Comparison of ENCODE assay signal across 8 cellular contexts in the genomic region with DNA sequence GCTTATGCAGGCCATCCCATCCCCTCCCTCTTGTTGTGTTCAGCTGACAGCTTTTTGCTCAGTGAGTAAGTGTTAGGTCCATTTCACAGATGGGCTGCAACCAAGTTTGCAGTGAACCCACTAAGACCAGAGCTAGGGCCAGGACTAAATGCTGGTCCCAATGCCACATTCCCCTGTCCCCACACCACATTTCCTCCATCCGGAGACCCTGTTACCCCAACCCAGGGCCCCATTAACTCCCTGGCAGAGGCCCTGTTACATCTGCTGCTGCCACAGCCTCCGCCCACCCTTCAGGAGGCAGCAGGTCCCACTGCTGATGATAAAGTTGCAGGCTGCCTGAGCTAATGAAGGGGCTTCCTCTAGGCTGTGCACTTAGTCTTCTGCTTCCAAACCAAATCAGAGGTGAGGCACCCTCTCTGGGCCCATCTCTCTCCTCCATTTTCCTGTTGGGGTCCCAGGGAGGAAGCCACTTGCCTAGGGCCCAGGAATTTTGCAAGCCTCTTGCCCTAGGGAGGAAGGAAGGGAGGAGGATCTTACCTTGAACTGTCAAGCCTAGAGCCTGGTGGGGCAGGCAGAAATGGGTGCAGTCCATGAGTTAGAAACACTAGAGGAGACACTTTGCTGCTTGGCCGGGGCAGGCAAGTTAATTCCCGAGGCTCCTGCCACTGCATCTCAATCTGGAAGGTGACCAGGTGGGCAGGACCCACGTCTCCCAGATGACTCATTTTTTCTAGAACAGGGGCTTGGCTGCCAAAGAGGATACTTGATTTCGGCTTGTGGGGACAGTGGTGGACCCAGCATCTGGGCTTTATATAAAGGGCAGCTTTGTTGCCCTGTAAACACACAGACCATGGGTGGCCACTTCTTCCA. TPM values are rescaled to one million over a fixed set of nuclear protein-coding genes. Genes with fewer than 3 reads are reported as not detected.
DNase-seq lines count a peak whose midpoint lies in the region; ATAC-seq, FAIRE-seq and TF ChIP-seq lines count a peak whose summit lies in the region.

No MANE protein-coding gene starts in this region.

- H3K9me3 ChIP-seq in BLaER1 (no peaks in the 10 kb centered on the region), IMR-90 (ENCODE audit: control insufficient read depth, insufficient read depth, low read length) (no peaks in the 10 kb centered on the region), K562 (replicated peaks; ENCODE audit: control insufficient read depth, insufficient read depth, low read depth, low read length) (no peaks in the 10 kb centered on the region)

- peaks cover 23% of the 10 kb centered on the region for H3K79me2 ChIP-seq in K562 (ENCODE audit: control insufficient read depth, insufficient read depth, low read length)

- no peak for DNase-seq in IMR-90
- no peak for DNase-seq in K562 (ENCODE audit: extremely low read depth in 1 of 4, low spot score in 3 of 4)
- DNase-seq in naive thymus-derived CD8-positive, alpha-beta T cell = peak in 1 of 10 donors; percentile 57
- DNase-seq in DMS153 treated with DMSO at 0.1 percent for 48 hours (lab: John Stamatoyannopoulos, UW; ENCODE audit: unreplicated experiment) = no peak
- DNase-seq in KG1 (lab: John Stamatoyannopoulos, UW) = no peak
- DNase-seq in foreskin fibroblast = no peak

- H2AFZ ChIP-seq in IMR-90 (replicated peaks; ENCODE audit: low read length, poor library complexity) (no peak overlapping the region), K562 (ENCODE audit: low read depth, low read length) (no peak overlapping the region)

- CTCF ChIA-PET in IMR-90 (lab: Yijun Ruan, JAX) (no interaction called here), K562 (lab: Yijun Ruan, JAX; ENCODE audit: low intra/inter-chr PET ratio) (no interaction called here)

- peak overlapping the region; percentile 74 to 93 (median 90) for H3K27ac Mint-ChIP-seq in naive thymus-derived CD8-positive, alpha-beta T cell

- no peak overlapping the region for H2BK20ac ChIP-seq in IMR-90 (ENCODE audit: low read depth, low read length)

- H3K27ac ChIP-seq in BLaER1 (peak overlapping the region; percentile 50), IMR-90 (ENCODE audit: insufficient read depth, low read length) (no peak overlapping the region), K562 (ENCODE audit: extremely low read depth, low read depth, low read length) (no peak overlapping the region; the same call in 1 of the 3 replicates)

- no peak for TF ChIP-seq POLR2A in IMR-90 (IDR thresholded peaks at IDR 0.05; ENCODE audit: low read depth, low read length)
- peak; percentile 24; the same call in 1 of the 2 replicates for TF ChIP-seq POLR2A in K562 (conservative IDR thresholded peaks at IDR 0.05)

- no peak for FAIRE-seq in K562 (lab: Jason Lieb, UNC)

- no peak overlapping the region for H4K91ac ChIP-seq in IMR-90 (ENCODE audit: insufficient read depth, low read depth, low read length)

- H2AK9ac ChIP-seq in IMR-90 (replicated peaks; ENCODE audit: low read depth, low read length, poor library complexity) = no peak overlapping the region

- in situ Hi-C loops in IMR-90 (cut with MboI; ENCODE audit: low sequenced_read_pairs) = no loop called here
- in situ Hi-C loops in K562 (cut with MboI) = no loop called here

- no peak overlapping the region for H3K56ac ChIP-seq in IMR-90 (ENCODE audit: extremely low read depth, insufficient read depth, low read length)

- no TSS peak for BruUV-seq in IMR-90 (replicated peaks; lab: Mats Ljungman, UMichigan)
- BruUV-seq in K562 (replicated peaks; lab: Mats Ljungman, UMichigan) = no TSS peak

- no peak for TF ChIP-seq CTCF in IMR-90 (conservative IDR thresholded peaks at IDR 0.05; ENCODE audit: low read depth, low read length)
- TF ChIP-seq CTCF in K562 (IDR thresholded peaks at IDR 0.05 in 2 of 3, conservative IDR thresholded peaks at IDR 0.05 in 1 of 3; ENCODE audit: insufficient read depth in 2 of 3, low read depth in 1 of 3, low read length in 3 of 3) = no peak
- no peak for TF ChIP-seq CTCF in foreskin fibroblast (IDR thresholded peaks at IDR 0.05; ENCODE audit: low read depth, low read length)

- no peak for ATAC-seq in IMR-90 (ENCODE audit: low read depth)
- no peak for ATAC-seq in K562
- ATAC-seq in naive thymus-derived CD8-positive, alpha-beta T cell = no peak
- ATAC-seq in HG02588 (IDR thresholded peaks at IDR 0.05; ENCODE audit: unreplicated experiment) = no peak

- no peak overlapping the region for H2BK120ac ChIP-seq in IMR-90 (ENCODE audit: low read depth, low read length)

- no peaks in the 10 kb centered on the region for H3K27me3 Mint-ChIP-seq in naive thymus-derived CD8-positive, alpha-beta T cell

- no peak overlapping the region for H4K5ac ChIP-seq in IMR-90 (ENCODE audit: low read depth, low read length)

- intact Hi-C loops in IMR-90 (cut with micrococcal nuclease) (loop anchor here (5.0 kb wide), 1 partner anchor 123 kb away; a partner anchor contains a TSS), K562 (cut with micrococcal nuclease) (loop anchor here (5.0 kb wide), 2 partner anchors 108 to 123 kb away; a partner anchor contains a TSS)

- H3K23ac ChIP-seq in IMR-90 (ENCODE audit: low read depth, low read length) = peak overlapping the region; percentile 48; the same call in 1 of the 2 replicates

- peak overlapping the region; percentile 40; the same call in 1 of the 2 replicates for H3K9ac ChIP-seq in BLaER1
- H3K9ac ChIP-seq in IMR-90 (ENCODE audit: low read depth, low read length) = no peak overlapping the region
- peak overlapping the region in 1 of 2 experiments; percentile 36; a peak in 1 of 4 replicates for H3K9ac ChIP-seq in K562 (ENCODE audit: insufficient read depth in 1 of 2, low read depth in 2 of 2, low read length in 2 of 2)

- no peaks in the 10 kb centered on the region for H3K9me3 Mint-ChIP-seq in naive thymus-derived CD8-positive, alpha-beta T cell

- 70% methylated on average over 5 of the region's 6 CpGs; no CpG with 5 or more reads in 1 of the 2 experiments for WGBS in IMR-90 (ENCODE audit: extremely low coverage in 2 of 2, insufficient read length in 1 of 2), 2 experiments
- WGBS in K562 (ENCODE audit: insufficient coverage, low coverage, missing lambda C conversion rate) = 66% methylated on average over 6 of the region's 6 CpGs

- H3K9me1 ChIP-seq in IMR-90 (ENCODE audit: insufficient read depth, low read length) = peaks cover 8% of the 10 kb centered on the region
- no peaks in the 10 kb centered on the region for H3K9me1 ChIP-seq in K562 (ENCODE audit: control insufficient read depth, insufficient read depth, low read length)

- H3K4me1 ChIP-seq in BLaER1 = peaks cover 69% of the 10 kb centered on the region
- H3K4me1 ChIP-seq in IMR-90 (ENCODE audit: control insufficient read depth, insufficient read depth, low read length) = peaks cover 7% of the 10 kb centered on the region
- H3K4me1 ChIP-seq in K562 (replicated peaks in 1 of 2; ENCODE audit: control insufficient read depth in 2 of 2, insufficient read depth in 2 of 2, low read length in 2 of 2) = peaks cover 15 to 43% of the 10 kb centered on the region in 2 experiments

- H4K20me1 ChIP-seq in BLaER1 (0 out of 2 replicates have a peak, but pooled peaks cover 6% of the 10 kb centered on the region), IMR-90 (ENCODE audit: insufficient read depth, low read length) (no peaks in the 10 kb centered on the region), K562 (replicated peaks; ENCODE audit: control insufficient read depth, insufficient read depth, low read length) (no peaks in the 10 kb centered on the region)

- H3K79me1 ChIP-seq in IMR-90 (ENCODE audit: low read depth in 1 of 2, low read length in 2 of 2) = peaks cover 9 to 25% of the 10 kb centered on the region in 2 experiments; a peak in 3 of 4 replicates

- H3K4me3 ChIP-seq in BLaER1 (0 out of 2 replicates have a peak overlapping the region, but pooled peaks have one; percentile 4), IMR-90 (ENCODE audit: insufficient read depth, low read depth, low read length) (no peak overlapping the region), K562 (no peak overlapping the region), foreskin fibroblast (ENCODE audit: low read depth in 1 of 2, low read length in 2 of 2) (no peak overlapping the region)

- dilution Hi-C loops in IMR-90 (cut with HindIII; ENCODE audit: low sequenced_read_pairs, unreplicated experiment) = no loop called here

- peaks cover 14 to 43% (median 37%) of the 10 kb centered on the region in 4 donors for H3K4me1 Mint-ChIP-seq in naive thymus-derived CD8-positive, alpha-beta T cell

- peak overlapping the region; percentile 66 to 90 (median 79) for H3K4me3 Mint-ChIP-seq in naive thymus-derived CD8-positive, alpha-beta T cell

- H3K4ac ChIP-seq in IMR-90 (ENCODE audit: low read depth, low read length) = no peak overlapping the region

- peak overlapping the region; percentile 98 for H3K4me2 ChIP-seq in BLaER1
- H3K4me2 ChIP-seq in IMR-90 (ENCODE audit: low read depth, low read length) = no peak overlapping the region
- H3K4me2 ChIP-seq in K562 (ENCODE audit: insufficient read depth, low read length) = no peak overlapping the region

- POLR2A ChIA-PET in IMR-90 (lab: Charles Lee; ENCODE audit: unreplicated experiment) (no interaction called here), K562 (lab: Yijun Ruan, JAX) (interaction anchor here (0.5 to 3.7 kb wide), 10 partner anchors 10 to 1067 kb away, joined by 3 to 31 read pairs (median 3); no protein-coding TSS in a partner anchor)
- POLR2A ChIA-PET in naive thymus-derived CD8-positive, alpha-beta T cell (lab: Charles Lee) = interaction anchor here (0.8 to 7.7 kb wide), 8 partner anchors 11 to 124 kb away, joined by 3 to 91 read pairs (median 6); a partner anchor contains a TSS

- H2BK5ac ChIP-seq in IMR-90 (ENCODE audit: low read depth, low read length, poor library complexity, severe bottlenecking) = no peak overlapping the region

- H3K36me3 Mint-ChIP-seq in naive thymus-derived CD8-positive, alpha-beta T cell = peaks cover 0 to 29% (median 0%) of the 10 kb centered on the region in 3 donors

- no peak overlapping the region for H3K14ac ChIP-seq in IMR-90 (replicated peaks; ENCODE audit: low read depth, low read length)

- no peak overlapping the region for H3K18ac ChIP-seq in IMR-90 (ENCODE audit: low read depth, low read length)

- TF ChIP-seq RAD21 in IMR-90 (IDR thresholded peaks at IDR 0.05; ENCODE audit: low read length) (no peak), K562 (CRISPR knock-in tag; conservative IDR thresholded peaks at IDR 0.05 in 1 of 2, IDR thresholded peaks at IDR 0.05 in 1 of 2) (no peak)

- H3K27me3 ChIP-seq in BLaER1 = no peaks in the 10 kb centered on the region
- no peaks in the 10 kb centered on the region for H3K27me3 ChIP-seq in IMR-90 (ENCODE audit: control insufficient read depth, insufficient read depth, low read length)
- no peaks in the 10 kb centered on the region for H3K27me3 ChIP-seq in K562 (ENCODE audit: control insufficient read depth in 2 of 2, insufficient read depth in 2 of 2, low read length in 2 of 2)

- TF ChIP-seq EP300 in K562 (IDR thresholded peaks at IDR 0.05; ENCODE audit: low read length) = no peak

- no peak overlapping the region for H4K8ac ChIP-seq in IMR-90 (ENCODE audit: low read depth in 2 of 2, low read length in 2 of 2)

- H3K36me3 ChIP-seq in BLaER1 = peaks cover 4% of the 10 kb centered on the region
- H3K36me3 ChIP-seq in IMR-90 (ENCODE audit: control insufficient read depth, insufficient read depth, low read length) = peaks cover 3% of the 10 kb centered on the region
- H3K36me3 ChIP-seq in K562 (ENCODE audit: control insufficient read depth, insufficient read depth, low read length) = peaks cover 78% of the 10 kb centered on the region

- no peak overlapping the region for H2BK15ac ChIP-seq in IMR-90 (ENCODE audit: low read depth, low read length)

- no peak overlapping the region for H2AK5ac ChIP-seq in IMR-90 (ENCODE audit: low read depth, low read length)

RNA-seq across cellular contexts. Expression of a gene that starts 3.4 kb away (rescaled TPM):
- total RNA-seq in IMR-90 (2012; rRNA removed) = 21.3 and 27.5 TPM in 2 replicates
- polyA plus RNA-seq in IMR-90 (2012; rRNA removed) = 65.6 and 82.5 TPM in 2 replicates
- 65.8 and 106 TPM in 2 replicates for polyA plus RNA-seq in IMR-90 (2012; cell fraction: cytosol; rRNA removed)
- 185 and 211 TPM in 2 replicates for polyA plus RNA-seq in IMR-90 (2012; cell fraction: nucleus; rRNA removed; ENCODE audit: low replicate concordance)
- total RNA-seq in K562 (2011; cell fraction: chromatin; rRNA removed; ENCODE audit: low replicate concordance) = 42.6 and 101 TPM in 2 replicates
- total RNA-seq in K562 (2011; cell fraction: nucleolus; rRNA removed) = 81.1 and 82.5 TPM in 2 replicates
- total RNA-seq in K562 (2011; cell fraction: nucleoplasm; rRNA removed) = 54.4 and 62.0 TPM in 2 replicates
- 79.6 and 92.0 TPM in 2 replicates for total RNA-seq in K562 (2014; rRNA removed)
- total RNA-seq in K562 (2014; rRNA removed; fragmentation: Illumina TruSeq; extraction: Trizol) = 27.8 and 31.1 TPM in 2 replicates
- total RNA-seq in K562 (2015; rRNA removed; fragmentation: Illumina TruSeq; extraction: Trizol) = 41.3 and 44.8 TPM in 2 replicates
- total RNA-seq in K562 (2021) = 79.6 and 85.1 TPM in 2 replicates
- 62.5 and 69.2 TPM in 2 replicates for polyA plus RNA-seq in K562 (2011; rRNA removed)
- polyA plus RNA-seq in K562 (2011; cell fraction: cytosol; rRNA removed) = 53.9 and 98.4 TPM in 2 replicates
- polyA plus RNA-seq in K562 (2011; cell fraction: nucleus; rRNA removed) = 102 and 108 TPM in 2 replicates
- 81.4 and 98.5 TPM in 2 replicates for polyA plus RNA-seq in K562 (2012)
- 57.2 and 58.4 TPM in 2 replicates for polyA plus RNA-seq in K562 (2014; fragmentation: Illumina TruSeq; extraction: Trizol)
- polyA plus RNA-seq in K562 (2014; fragmentation: Nextera tagmentation; extraction: Ambion mirVana) = under 1 TPM; 0.27 to 0.34 TPM
- 78.0 and 93.7 TPM in 2 replicates for polyA plus RNA-seq in K562 (2014; rRNA removed)
- polyA minus RNA-seq in K562 (2011; rRNA and poly(A)+ RNA removed) = 31.5 and 39.4 TPM in 2 replicates
- 28.5 and 53.2 TPM in 2 replicates for polyA minus RNA-seq in K562 (2011; cell fraction: cytosol; rRNA and poly(A)+ RNA removed)
- polyA minus RNA-seq in K562 (2011; cell fraction: nucleus; rRNA and poly(A)+ RNA removed) = 21.7 and 31.3 TPM in 2 replicates
- 100 to 1,000 TPM; 226 to 232 TPM for total RNA-seq in naive thymus-derived CD8-positive, alpha-beta T cell
- polyA plus RNA-seq in naive thymus-derived CD8-positive, alpha-beta T cell = 1 to 10 TPM; 4.5 to 6.9 (median 5.2) TPM

RNA-seq across cellular contexts. Expression of a gene that starts 16.6 kb away (rescaled TPM):
- total RNA-seq in IMR-90 (2012; rRNA removed) (0.18 and 0.28 TPM in 2 replicates), K562 (2014; rRNA removed) (65.1 and 111 TPM in 2 replicates), K562 (2014; rRNA removed; fragmentation: Illumina TruSeq; extraction: Trizol) (10.1 and 11.3 TPM in 2 replicates), K562 (2015; rRNA removed; fragmentation: Illumina TruSeq; extraction: Trizol) (29.4 and 32.3 TPM in 2 replicates), K562 (2021) (83.3 and 87.9 TPM in 2 replicates)
- polyA plus RNA-seq in IMR-90 (2012; rRNA removed) (0.44 and 0.98 TPM in 2 replicates), K562 (2011; rRNA removed) (19.6 and 42.8 TPM in 2 replicates), K562 (2014; fragmentation: Illumina TruSeq; extraction: Trizol) (28.0 and 61.6 TPM in 2 replicates), K562 (2014; fragmentation: Nextera tagmentation; extraction: Ambion mirVana) (under 1 TPM; 0.44 to 0.66 TPM), K562 (2014; rRNA removed) (39.4 and 47.4 TPM in 2 replicates)
- 0.94 and 1.4 TPM in 2 replicates for polyA plus RNA-seq in IMR-90 (2012; cell fraction: cytosol; rRNA removed)
- polyA plus RNA-seq in IMR-90 (2012; cell fraction: nucleus; rRNA removed; ENCODE audit: low replicate concordance) = 0.23 and 0.51 TPM in 2 replicates
- total RNA-seq in K562 (2011; cell fraction: chromatin; rRNA removed; ENCODE audit: low replicate concordance) = 30.2 and 123 TPM in 2 replicates
- 223 and 260 TPM in 2 replicates for total RNA-seq in K562 (2011; cell fraction: nucleolus; rRNA removed)
- 130 and 145 TPM in 2 replicates for total RNA-seq in K562 (2011; cell fraction: nucleoplasm; rRNA removed)
- 24.5 and 85.7 TPM in 2 replicates for polyA plus RNA-seq in K562 (2011; cell fraction: cytosol; rRNA removed)
- 44.0 and 102 TPM in 2 replicates for polyA plus RNA-seq in K562 (2011; cell fraction: nucleus; rRNA removed)
- 77.8 and 93.6 TPM in 2 replicates for polyA plus RNA-seq in K562 (2012)
- polyA minus RNA-seq in K562 (2011; rRNA and poly(A)+ RNA removed) = 9.4 and 16.2 TPM in 2 replicates
- polyA minus RNA-seq in K562 (2011; cell fraction: cytosol; rRNA and poly(A)+ RNA removed) = 87.6 and 93.3 TPM in 2 replicates
- polyA minus RNA-seq in K562 (2011; cell fraction: nucleus; rRNA and poly(A)+ RNA removed) = 61.4 and 69.4 TPM in 2 replicates
- 10 to 100 TPM; 57.4 to 59.9 TPM for total RNA-seq in naive thymus-derived CD8-positive, alpha-beta T cell
- 100 to 1,000 TPM in 1 of 3 donors, 10 to 100 TPM in 2; 36.7 to 106 (median 65.7) TPM for polyA plus RNA-seq in naive thymus-derived CD8-positive, alpha-beta T cell

RNA-seq across cellular contexts. Expression of a gene that starts 17.0 kb away (rescaled TPM):
- total RNA-seq in IMR-90 (2012; rRNA removed) = under 0.01 TPM in 2 replicates
- not detected in 2 replicates for polyA plus RNA-seq in IMR-90 (2012; rRNA removed)
- polyA plus RNA-seq in IMR-90 (2012; cell fraction: cytosol; rRNA removed) = not detected in 2 replicates
- 0.03 and 0.25 TPM in 2 replicates for polyA plus RNA-seq in IMR-90 (2012; cell fraction: nucleus; rRNA removed; ENCODE audit: low replicate concordance)
- total RNA-seq in K562 (2011; cell fraction: chromatin; rRNA removed; ENCODE audit: low replicate concordance) = 0.25 and 1.3 TPM in 2 replicates
- 1.5 and 2.1 TPM in 2 replicates for total RNA-seq in K562 (2011; cell fraction: nucleolus; rRNA removed)
- total RNA-seq in K562 (2011; cell fraction: nucleoplasm; rRNA removed) = 0.84 and 1.9 TPM in 2 replicates
- not detected in 2 replicates for total RNA-seq in K562 (2014; rRNA removed)
- 0.29 TPM in 1 of 2 replicates, not detected in the other for total RNA-seq in K562 (2014; rRNA removed; fragmentation: Illumina TruSeq; extraction: Trizol)
- 0.57 TPM in 1 of 2 replicates, not detected in the other for total RNA-seq in K562 (2015; rRNA removed; fragmentation: Illumina TruSeq; extraction: Trizol)
- total RNA-seq in K562 (2021) = 0.29 TPM in 2 replicates
- 0.26 and 0.39 TPM in 2 replicates for polyA plus RNA-seq in K562 (2011; rRNA removed)
- polyA plus RNA-seq in K562 (2011; cell fraction: cytosol; rRNA removed) = 0.74 and 3.9 TPM in 2 replicates
- polyA plus RNA-seq in K562 (2011; cell fraction: nucleus; rRNA removed) = 0.24 and 0.74 TPM in 2 replicates
- polyA plus RNA-seq in K562 (2012) = 0.98 and 2.0 TPM in 2 replicates
- polyA plus RNA-seq in K562 (2014; fragmentation: Illumina TruSeq; extraction: Trizol) = 0.64 and 1.1 TPM in 2 replicates
- 1 to 10 TPM in 1 of 2 experiments, under 1 TPM in 1; 0.65 to 1.0 TPM for polyA plus RNA-seq in K562 (2014; fragmentation: Nextera tagmentation; extraction: Ambion mirVana)
- polyA plus RNA-seq in K562 (2014; rRNA removed) = 0.05 and 0.76 TPM in 2 replicates
- 0.11 TPM in 1 of 2 replicates, not detected in the other for polyA minus RNA-seq in K562 (2011; rRNA and poly(A)+ RNA removed)
- 1.6 TPM in 1 of 2 replicates, not detected in the other for polyA minus RNA-seq in K562 (2011; cell fraction: cytosol; rRNA and poly(A)+ RNA removed)
- 0.11 and 0.67 TPM in 2 replicates for polyA minus RNA-seq in K562 (2011; cell fraction: nucleus; rRNA and poly(A)+ RNA removed)
- 1 to 10 TPM; 2.5 to 2.6 TPM for total RNA-seq in naive thymus-derived CD8-positive, alpha-beta T cell
- polyA plus RNA-seq in naive thymus-derived CD8-positive, alpha-beta T cell = under 1 TPM in 1 of 3 donors, not detected in 2; 0.06 TPM

RNA-seq across cellular contexts. Expression of a gene that starts 26.6 kb away (rescaled TPM):
- total RNA-seq in IMR-90 (2012; rRNA removed) = not detected in 2 replicates
- not detected in 2 replicates for polyA plus RNA-seq in IMR-90 (2012; rRNA removed)
- polyA plus RNA-seq in IMR-90 (2012; cell fraction: cytosol; rRNA removed) = not detected in 2 replicates
- polyA plus RNA-seq in IMR-90 (2012; cell fraction: nucleus; rRNA removed; ENCODE audit: low replicate concordance) = not detected in 2 replicates
- 9.6 and 21.9 TPM in 2 replicates for total RNA-seq in K562 (2011; cell fraction: chromatin; rRNA removed; ENCODE audit: low replicate concordance)
- total RNA-seq in K562 (2011; cell fraction: nucleolus; rRNA removed) = 25.2 and 25.7 TPM in 2 replicates
- total RNA-seq in K562 (2011; cell fraction: nucleoplasm; rRNA removed) = 12.0 and 17.2 TPM in 2 replicates
- total RNA-seq in K562 (2014; rRNA removed) = 6.3 and 9.0 TPM in 2 replicates
- total RNA-seq in K562 (2014; rRNA removed; fragmentation: Illumina TruSeq; extraction: Trizol) = 0.67 and 1.1 TPM in 2 replicates
- total RNA-seq in K562 (2015; rRNA removed; fragmentation: Illumina TruSeq; extraction: Trizol) = 2.8 and 4.6 TPM in 2 replicates
- 6.4 and 7.7 TPM in 2 replicates for total RNA-seq in K562 (2021)
- 1.4 and 1.6 TPM in 2 replicates for polyA plus RNA-seq in K562 (2011; rRNA removed)
- polyA plus RNA-seq in K562 (2011; cell fraction: cytosol; rRNA removed) = 1.6 and 6.7 TPM in 2 replicates
- 1.9 and 8.2 TPM in 2 replicates for polyA plus RNA-seq in K562 (2011; cell fraction: nucleus; rRNA removed)
- 2.3 and 5.2 TPM in 2 replicates for polyA plus RNA-seq in K562 (2012)
- 0.61 and 3.3 TPM in 2 replicates for polyA plus RNA-seq in K562 (2014; fragmentation: Illumina TruSeq; extraction: Trizol)
- under 1 TPM; 0.11 to 0.39 TPM for polyA plus RNA-seq in K562 (2014; fragmentation: Nextera tagmentation; extraction: Ambion mirVana)
- 2.9 and 10.0 TPM in 2 replicates for polyA plus RNA-seq in K562 (2014; rRNA removed)
- 1.4 TPM in 1 of 2 replicates, not detected in the other for polyA minus RNA-seq in K562 (2011; rRNA and poly(A)+ RNA removed)
- 3.0 and 8.6 TPM in 2 replicates for polyA minus RNA-seq in K562 (2011; cell fraction: cytosol; rRNA and poly(A)+ RNA removed)
- polyA minus RNA-seq in K562 (2011; cell fraction: nucleus; rRNA and poly(A)+ RNA removed) = 3.8 and 6.6 TPM in 2 replicates
- not detected for total RNA-seq in naive thymus-derived CD8-positive, alpha-beta T cell
- polyA plus RNA-seq in naive thymus-derived CD8-positive, alpha-beta T cell = under 1 TPM in 1 of 3 donors, not detected in 2; 0.08 TPM

RNA-seq across cellular contexts. Expression of a gene that starts 36.8 kb away (rescaled TPM):
- not detected in 2 replicates for total RNA-seq in IMR-90 (2012; rRNA removed)
- not detected in 2 replicates for polyA plus RNA-seq in IMR-90 (2012; rRNA removed)
- not detected in 2 replicates for polyA plus RNA-seq in IMR-90 (2012; cell fraction: cytosol; rRNA removed)
- polyA plus RNA-seq in IMR-90 (2012; cell fraction: nucleus; rRNA removed; ENCODE audit: low replicate concordance) = not detected in 2 replicates
- 0.25 TPM in 1 of 2 replicates, not detected in the other for total RNA-seq in K562 (2011; cell fraction: chromatin; rRNA removed; ENCODE audit: low replicate concordance)
- total RNA-seq in K562 (2011; cell fraction: nucleolus; rRNA removed) = not detected in 2 replicates
- total RNA-seq in K562 (2011; cell fraction: nucleoplasm; rRNA removed) = not detected in 2 replicates
- 0.09 TPM in 1 of 2 replicates, not detected in the other for total RNA-seq in K562 (2014; rRNA removed)
- not detected in 2 replicates for total RNA-seq in K562 (2014; rRNA removed; fragmentation: Illumina TruSeq; extraction: Trizol)
- not detected in 2 replicates for total RNA-seq in K562 (2015; rRNA removed; fragmentation: Illumina TruSeq; extraction: Trizol)
- not detected in 2 replicates for total RNA-seq in K562 (2021)
- polyA plus RNA-seq in K562 (2011; rRNA removed) = not detected in 2 replicates
- 0.07 TPM in 1 of 2 replicates, not detected in the other for polyA plus RNA-seq in K562 (2011; cell fraction: cytosol; rRNA removed)
- polyA plus RNA-seq in K562 (2011; cell fraction: nucleus; rRNA removed) = 0.10 TPM in 1 of 2 replicates, not detected in the other
- polyA plus RNA-seq in K562 (2012) = not detected in 2 replicates
- not detected in 2 replicates for polyA plus RNA-seq in K562 (2014; fragmentation: Illumina TruSeq; extraction: Trizol)
- under 1 TPM in 1 of 2 experiments, not detected in 1; 0.04 TPM for polyA plus RNA-seq in K562 (2014; fragmentation: Nextera tagmentation; extraction: Ambion mirVana)
- not detected in 2 replicates for polyA plus RNA-seq in K562 (2014; rRNA removed)
- not detected in 2 replicates for polyA minus RNA-seq in K562 (2011; rRNA and poly(A)+ RNA removed)
- polyA minus RNA-seq in K562 (2011; cell fraction: cytosol; rRNA and poly(A)+ RNA removed) = not detected in 2 replicates
- not detected in 2 replicates for polyA minus RNA-seq in K562 (2011; cell fraction: nucleus; rRNA and poly(A)+ RNA removed)
- total RNA-seq in naive thymus-derived CD8-positive, alpha-beta T cell = not detected
- not detected for polyA plus RNA-seq in naive thymus-derived CD8-positive, alpha-beta T cell
